In genomic region chr1:19877821-19878636, GRCh38 we compare ENCODE assay signal across 14 cellular contexts. TPM values are rescaled to one million over a fixed set of nuclear protein-coding genes. Genes with fewer than 3 reads are reported as not detected.
DNase-seq lines count a peak whose midpoint lies in the region; ATAC-seq, FAIRE-seq and TF ChIP-seq lines count a peak whose summit lies in the region.
"Had no signal": no experiment of that assay in that cellular context is flagged by ENCODE, and none has a peak within 500 bp of the region (broad histone marks: within the 10 kb centered on the region; RNA-seq: fewer than 3 reads in every experiment).

No MANE protein-coding gene starts in this region.

- no peaks in the 10 kb centered on the region for H3K9me3 ChIP-seq in HepG2 (ENCODE audit: low read length)
- no peaks in the 10 kb centered on the region for H3K9me3 ChIP-seq in right lobe of liver
- no peaks in the 10 kb centered on the region for H3K9me3 ChIP-seq in SJCRH30 (replicated peaks)
- no peaks in the 10 kb centered on the region for H3K9me3 ChIP-seq in hepatocyte (ENCODE audit: low read depth)

- no peaks in the 10 kb centered on the region for H3K9me2 ChIP-seq in hepatocyte (replicated peaks; ENCODE audit: insufficient read depth)

- H3K27ac Mint-ChIP-seq in activated T-cell treated with anti-CD3 and anti-CD28 coated beads, Interleukin-2, amount 50 U/mL, for 72 hours, result no peak overlapping the region
- H3K27ac Mint-ChIP-seq: stimulated activated naive B cell treated with anti-CD40 and anti-IgM and Interleukin-4, amounts not matched to agents 10 μg/mL and 1 μg/mL and 100 μg/mL, for 72 hours; T-cell had no signal

- H3K4me2 ChIP-seq in HepG2 (ENCODE audit: low read depth, low read length) (peak overlapping the region; percentile 44), hepatocyte (peak overlapping the region; percentile 45)

- TF ChIP-seq RAD21 in HepG2 (CRISPR knock-in tag; IDR thresholded peaks at IDR 0.05), result no peak

- peaks cover 0 to 3% of the 10 kb centered on the region in 2 donors for H3K9me3 Mint-ChIP-seq in activated T-cell treated with anti-CD3 and anti-CD28 coated beads, Interleukin-2, amount 50 U/mL, for 72 hours
- H3K9me3 Mint-ChIP-seq: stimulated activated naive B cell treated with anti-CD40 and anti-IgM and Interleukin-4, amounts not matched to agents 10 μg/mL and 1 μg/mL and 100 μg/mL, for 72 hours; T-cell had no signal

- H3K36me3 Mint-ChIP-seq in activated T-cell treated with anti-CD3 and anti-CD28 coated beads, Interleukin-2, amount 50 U/mL, for 72 hours (ENCODE audit: insufficient read depth in 2 of 2), result no peaks in the 10 kb centered on the region
- H3K36me3 Mint-ChIP-seq: T-cell had no signal

- H3K79me2 ChIP-seq in HepG2 (ENCODE audit: insufficient read depth, low read length) (peaks cover 3% of the 10 kb centered on the region), hepatocyte (peaks cover 4% of the 10 kb centered on the region)

- POLR2A ChIA-PET in HepG2 (lab: Yijun Ruan, JAX), result no interaction called here

- no peak for TF ChIP-seq EP300 in HepG2 (IDR thresholded peaks at IDR 0.05; ENCODE audit: low read depth in 2 of 2, low read length in 2 of 2)
- TF ChIP-seq EP300 in HepG2 (CRISPR knock-in tag; IDR thresholded peaks at IDR 0.05; ENCODE audit: borderline replicate concordance), result no peak

- H3K4me3 Mint-ChIP-seq in activated T-cell treated with anti-CD3 and anti-CD28 coated beads, Interleukin-2, amount 50 U/mL, for 72 hours, result no peak overlapping the region
- H3K4me3 Mint-ChIP-seq: stimulated activated naive B cell treated with anti-CD40 and anti-IgM and Interleukin-4, amounts not matched to agents 10 μg/mL and 1 μg/mL and 100 μg/mL, for 72 hours; T-cell had no signal

- BruUV-seq in HepG2 (replicated peaks; lab: Mats Ljungman, UMichigan), result no TSS peak

- H3K36me3 ChIP-seq in HepG2 (replicated peaks in 1 of 2; ENCODE audit: control insufficient read depth in 1 of 2, insufficient read depth in 2 of 2, low read length in 2 of 2) (no peaks in the 10 kb centered on the region), right lobe of liver (no peaks in the 10 kb centered on the region), SJCRH30 (no peaks in the 10 kb centered on the region), hepatocyte (replicated peaks; ENCODE audit: insufficient read depth, low read depth) (no peaks in the 10 kb centered on the region)

- ATAC-seq in HepG2 (no peak), right lobe of liver (no peak), HG03097 (IDR thresholded peaks at IDR 0.05; ENCODE audit: low FRiP score, unreplicated experiment) (no peak), HG02981 (IDR thresholded peaks at IDR 0.05; ENCODE audit: unreplicated experiment) (no peak)
- ATAC-seq in activated T-cell treated with anti-CD3 and anti-CD28 coated beads, Interleukin-2, amount 50 U/mL, for 72 hours (replicated peaks in 1 of 2), result no peak
- ATAC-seq: stimulated activated naive B cell treated with anti-CD40 and anti-IgM and Interleukin-4, amounts not matched to agents 10 μg/mL and 1 μg/mL and 100 μg/mL, for 72 hours; T-cell had no signal

- no peak for FAIRE-seq in HepG2 (lab: Jason Lieb, UNC)
- FAIRE-seq: GM12892 had no signal

- H4K20me1 ChIP-seq in HepG2 (ENCODE audit: insufficient read depth, low read length) (0 out of 2 replicates have a peak, but pooled peaks cover under 1% of the 10 kb centered on the region), hepatocyte (ENCODE audit: insufficient read depth, poor library complexity, severe bottlenecking) (peaks cover 4% of the 10 kb centered on the region)

- peaks cover 17% of the 10 kb centered on the region for H3K4me1 ChIP-seq in HepG2 (ENCODE audit: insufficient read depth, low read length)
- peaks cover 0 to 3% (median 0%) of the 10 kb centered on the region in 4 donors for H3K4me1 ChIP-seq in right lobe of liver
- H3K4me1 ChIP-seq in SJCRH30, result no peaks in the 10 kb centered on the region
- no peaks in the 10 kb centered on the region for H3K4me1 ChIP-seq in hepatocyte (ENCODE audit: insufficient read depth)

- TF ChIP-seq POLR2A in HepG2 (IDR thresholded peaks at IDR 0.05; ENCODE audit: insufficient read depth in 1 of 2, low read depth in 2 of 2, low read length in 2 of 2) (no peak), right lobe of liver (IDR thresholded peaks at IDR 0.05) (no peak)

- intact Hi-C loops in HepG2 (cut with micrococcal nuclease; ENCODE audit: unreplicated experiment), result no loop called here
- intact Hi-C loops in right lobe of liver (cut with DNase I), result no loop called here

- in situ Hi-C loops in HepG2 (cut with HindIII; ENCODE audit: extremely low pct_ligation_motif_present, low pct_unique_long_range_greater_than_20kb), result no loop called here

- no peaks in the 10 kb centered on the region; a peak in 1 of 5 replicates for H3K27me3 ChIP-seq in HepG2 (ENCODE audit: control insufficient read depth in 1 of 2, insufficient read depth in 2 of 2, low read length in 2 of 2)
- no peaks in the 10 kb centered on the region for H3K27me3 ChIP-seq in right lobe of liver
- no peaks in the 10 kb centered on the region for H3K27me3 ChIP-seq in SJCRH30
- no peaks in the 10 kb centered on the region for H3K27me3 ChIP-seq in hepatocyte

- H3K27ac ChIP-seq in HepG2 (ENCODE audit: extremely low read length, insufficient read depth, low read length) (no peak overlapping the region), right lobe of liver (no peak overlapping the region), SJCRH30 (no peak overlapping the region), hepatocyte (peak overlapping the region; percentile 36)

- peaks cover 10% of the 10 kb centered on the region for H3K4me1 Mint-ChIP-seq in activated T-cell treated with anti-CD3 and anti-CD28 coated beads, Interleukin-2, amount 50 U/mL, for 72 hours (ENCODE audit: low read depth)

- H3K4me3 ChIP-seq in HepG2 (replicated peaks in 1 of 3; ENCODE audit: insufficient read depth in 1 of 3, low read depth in 2 of 3, low read length in 3 of 3) (no peak overlapping the region), right lobe of liver (no peak overlapping the region), SJCRH30 (no peak overlapping the region), hepatocyte (no peak overlapping the region)

- no peak for DNase-seq in HepG2 (ENCODE audit: low spot score)
- DNase-seq in right lobe of liver, result no peak
- peak; percentile 14 to 55 for DNase-seq in SJCRH30
- no peak for DNase-seq in hepatocyte (ENCODE audit: low spot score)
- no peak for DNase-seq in NCI-H1694 treated with DMSO at 0.1 percent for 48 hours (lab: John Stamatoyannopoulos, UW)
- no peak for DNase-seq in activated T-cell treated with anti-CD3 and anti-CD28 coated beads, Interleukin-2, amount 50 U/mL, for 72 hours
- DNase-seq: foreskin melanocyte; NCI-H187 treated with DMSO at 0.1 percent for 48 hours; stimulated activated naive B cell treated with anti-CD40 and anti-IgM and Interleukin-4, amounts not matched to agents 10 μg/mL and 1 μg/mL and 100 μg/mL, for 72 hours; T-cell had no signal

- H2AFZ ChIP-seq in HepG2 (ENCODE audit: low read length) (peak overlapping the region; percentile 36), hepatocyte (no peak overlapping the region)

- no peak for TF ChIP-seq CTCF in HepG2 (CRISPR knock-in tag; IDR thresholded peaks at IDR 0.05)
- TF ChIP-seq CTCF in right lobe of liver (IDR thresholded peaks at IDR 0.05), result no peak
- TF ChIP-seq CTCF in hepatocyte (IDR thresholded peaks at IDR 0.05; ENCODE audit: poor library complexity), result no peak

- H3K27me3 Mint-ChIP-seq in activated T-cell treated with anti-CD3 and anti-CD28 coated beads, Interleukin-2, amount 50 U/mL, for 72 hours (ENCODE audit: low read depth), result peaks cover 12% of the 10 kb centered on the region

- WGBS in HepG2 (ENCODE audit: low lambda C conversion rate), result 69% methylated on average over 19 of the region's 19 CpGs
- WGBS in right lobe of liver (ENCODE audit: insufficient coverage, low coverage, low lambda C conversion rate, missing lambda C conversion rate), result 60% methylated on average over 8 of the region's 19 CpGs
- 77% methylated on average over 19 of the region's 19 CpGs for WGBS in hepatocyte (ENCODE audit: low lambda C conversion rate, missing lambda C conversion rate)

- H3K9ac ChIP-seq in HepG2 (ENCODE audit: insufficient read depth, low read depth, low read length), result no peak overlapping the region

- CTCF ChIA-PET in HepG2 (lab: Yijun Ruan, JAX; ENCODE audit: low intra/inter-chr PET ratio, low total read pairs), result no interaction called here

RNA-seq across cellular contexts. Expression of gene OTUD3, which starts 4.2 kb away (rescaled TPM):
- total RNA-seq in HepG2 (2016; rRNA removed; fragmentation: Illumina TruSeq; extraction: Trizol) (5.2 and 7.5 TPM in 2 replicates), right lobe of liver (1 to 10 TPM in 5 of 6 experiments, under 1 TPM in 1; 0.98 to 3.4 (median 1.3) TPM), hepatocyte (9.2 and 9.3 TPM in 2 replicates)
- 4.1 and 7.5 TPM in 2 replicates for total RNA-seq in HepG2 (2016; cell fraction: cytosol; rRNA removed; fragmentation: Illumina TruSeq; extraction: Trizol; ENCODE audit: low read depth)
- total RNA-seq in HepG2 (2016; cell fraction: insoluble cytoplasmic fraction; rRNA removed; fragmentation: Illumina TruSeq; extraction: Trizol), result 5.4 and 7.4 TPM in 2 replicates
- total RNA-seq in HepG2 (2016; cell fraction: membrane; rRNA removed; fragmentation: Illumina TruSeq; extraction: Trizol), result 2.6 and 3.0 TPM in 2 replicates
- total RNA-seq in HepG2 (2016; cell fraction: nucleus; rRNA removed; fragmentation: Illumina TruSeq; extraction: Trizol), result 13.6 and 19.6 TPM in 2 replicates
- polyA plus RNA-seq in HepG2 (2011; rRNA removed) (5.2 and 5.6 TPM in 2 replicates), hepatocyte (3.0 and 4.1 TPM in 2 replicates)
- 1.9 and 2.3 TPM in 2 replicates for polyA plus RNA-seq in HepG2 (2011; cell fraction: cytosol; rRNA removed)
- polyA plus RNA-seq in HepG2 (2011; cell fraction: nucleus; rRNA removed), result 9.3 and 11.5 TPM in 2 replicates
- polyA plus RNA-seq in HepG2 (2012), result 3.5 and 4.2 TPM in 2 replicates
- polyA plus RNA-seq in HepG2 (2016; cell fraction: cytosol; fragmentation: Illumina TruSeq; extraction: Trizol; ENCODE audit: low read depth), result 0.17 and 0.50 TPM in 2 replicates
- 3.4 and 3.5 TPM in 2 replicates for polyA plus RNA-seq in HepG2 (2016; cell fraction: insoluble cytoplasmic fraction; fragmentation: Illumina TruSeq; extraction: Trizol; ENCODE audit: low read depth)
- 0.48 and 0.61 TPM in 2 replicates for polyA plus RNA-seq in HepG2 (2016; cell fraction: membrane; fragmentation: Illumina TruSeq; extraction: Trizol; ENCODE audit: low read depth)
- 23.6 and 27.3 TPM in 2 replicates for polyA plus RNA-seq in HepG2 (2016; cell fraction: nucleus; fragmentation: Illumina TruSeq; extraction: Trizol; ENCODE audit: insufficient read depth, low read depth)
- 6.5 and 7.6 TPM in 2 replicates for polyA minus RNA-seq in HepG2 (2011; rRNA and poly(A)+ RNA removed; ENCODE audit: low replicate concordance)
- polyA minus RNA-seq in HepG2 (2011; cell fraction: cytosol; rRNA and poly(A)+ RNA removed), result 2.0 and 3.2 TPM in 2 replicates
- 13.1 and 14.4 TPM in 2 replicates for polyA minus RNA-seq in HepG2 (2011; cell fraction: nucleus; rRNA and poly(A)+ RNA removed)
- 43.2 and 51.1 TPM in 2 replicates for total RNA-seq in SJCRH30 (2014; rRNA removed; shearing (Covaris generic))
- 10 to 100 TPM in 1 of 2 donors, 1 to 10 TPM in 1; 9.7 to 10.6 TPM for total RNA-seq in activated T-cell treated with anti-CD3 and anti-CD28 coated beads, Interleukin-2, amount 50 U/mL, for 72 hours

RNA-seq across cellular contexts. Expression of gene PLA2G2E, which starts 45.4 kb away (rescaled TPM):
- total RNA-seq in HepG2 (2016; rRNA removed; fragmentation: Illumina TruSeq; extraction: Trizol), result not detected in 2 replicates
- not detected in 2 replicates for total RNA-seq in HepG2 (2016; cell fraction: cytosol; rRNA removed; fragmentation: Illumina TruSeq; extraction: Trizol; ENCODE audit: low read depth)
- not detected in 2 replicates for total RNA-seq in HepG2 (2016; cell fraction: insoluble cytoplasmic fraction; rRNA removed; fragmentation: Illumina TruSeq; extraction: Trizol)
- not detected in 2 replicates for total RNA-seq in HepG2 (2016; cell fraction: membrane; rRNA removed; fragmentation: Illumina TruSeq; extraction: Trizol)
- not detected in 2 replicates for total RNA-seq in HepG2 (2016; cell fraction: nucleus; rRNA removed; fragmentation: Illumina TruSeq; extraction: Trizol)
- not detected in 2 replicates for polyA plus RNA-seq in HepG2 (2011; rRNA removed)
- polyA plus RNA-seq in HepG2 (2011; cell fraction: cytosol; rRNA removed), result not detected in 2 replicates
- polyA plus RNA-seq in HepG2 (2011; cell fraction: nucleus; rRNA removed), result 0.50 TPM in 1 of 2 replicates, not detected in the other
- not detected in 2 replicates for polyA plus RNA-seq in HepG2 (2012)
- polyA plus RNA-seq in HepG2 (2016; cell fraction: cytosol; fragmentation: Illumina TruSeq; extraction: Trizol; ENCODE audit: low read depth), result not detected in 2 replicates
- polyA plus RNA-seq in HepG2 (2016; cell fraction: insoluble cytoplasmic fraction; fragmentation: Illumina TruSeq; extraction: Trizol; ENCODE audit: low read depth), result not detected in 2 replicates
- polyA plus RNA-seq in HepG2 (2016; cell fraction: membrane; fragmentation: Illumina TruSeq; extraction: Trizol; ENCODE audit: low read depth), result not detected in 2 replicates
- polyA plus RNA-seq in HepG2 (2016; cell fraction: nucleus; fragmentation: Illumina TruSeq; extraction: Trizol; ENCODE audit: insufficient read depth, low read depth), result not detected in 2 replicates
- polyA minus RNA-seq in HepG2 (2011; rRNA and poly(A)+ RNA removed; ENCODE audit: low replicate concordance), result not detected in 2 replicates
- polyA minus RNA-seq in HepG2 (2011; cell fraction: cytosol; rRNA and poly(A)+ RNA removed), result not detected in 2 replicates
- not detected in 2 replicates for polyA minus RNA-seq in HepG2 (2011; cell fraction: nucleus; rRNA and poly(A)+ RNA removed)
- not detected for total RNA-seq in right lobe of liver
- total RNA-seq in SJCRH30 (2014; rRNA removed; shearing (Covaris generic)), result not detected in 2 replicates
- not detected in 2 replicates for total RNA-seq in hepatocyte
- not detected in 2 replicates for polyA plus RNA-seq in hepatocyte
- total RNA-seq in activated T-cell treated with anti-CD3 and anti-CD28 coated beads, Interleukin-2, amount 50 U/mL, for 72 hours, result not detected
- total RNA-seq: T-cell had no signal
- polyA plus RNA-seq: BJ had no signal

Comparison
In these comparisons a context has a peak if more than half of its experiments do, and no peak if none do; other contexts are left out.
1. DNase-seq: peak in SJCRH30 (2 of 2); none in HepG2 (single experiment), right lobe of liver (0 of 3), hepatocyte (single experiment), NCI-H1694 treated with DMSO at 0.1 percent for 48 hours (single experiment) and activated T-cell treated with anti-CD3 and anti-CD28 coated beads, Interleukin-2, amount 50 U/mL, for 72 hours (0 of 2).